3 cellular contexts compared by ENCODE assay signal in genomic region chr10:15305634-15306033, GRCh38.
TF ChIP-seq lines count a peak whose summit lies in the region.

No MANE protein-coding gene starts in this region.

TF ChIP-seq in liver, 16 proteins besides CTCF, POLR2A, EP300 and RAD21:
- peak; percentile 80 to 85 for TF ChIP-seq HNF4A (conservative IDR thresholded peaks at IDR 0.05)
- no peak for TF ChIP-seq GABPA (IDR thresholded peaks at IDR 0.05 in 1 of 2, conservative IDR thresholded peaks at IDR 0.05 in 1 of 2)
- TF ChIP-seq TAF1 (conservative IDR thresholded peaks at IDR 0.05), result no peak
- TF ChIP-seq FOXA1 (IDR thresholded peaks at IDR 0.05), result no peak
- TF ChIP-seq SP1 (IDR thresholded peaks at IDR 0.05), result peak; percentile 23
TF ChIP-seq in liver: peak in this region for 2.

TF ChIP-seq in HepG2, 621 proteins besides CTCF, POLR2A, EP300 and RAD21:
- no peak for TF ChIP-seq GATA4 (IDR thresholded peaks at IDR 0.05; ENCODE audit: borderline replicate concordance, low read depth)
- no peak for TF ChIP-seq TCF7 (IDR thresholded peaks at IDR 0.05; ENCODE audit: low read depth)
- no peak for TF ChIP-seq ZNF615 (CRISPR knock-in tag; IDR thresholded peaks at IDR 0.05; ENCODE audit: borderline replicate concordance)
- TF ChIP-seq STAT6 (CRISPR knock-in tag; IDR thresholded peaks at IDR 0.05; ENCODE audit: borderline replicate concordance), result no peak
- no peak for TF ChIP-seq CREB1 (IDR thresholded peaks at IDR 0.05)
- no peak for TF ChIP-seq CREB1 (CRISPR knock-in tag; IDR thresholded peaks at IDR 0.05)
- no peak for TF ChIP-seq NFE2L1 (CRISPR knock-in tag; IDR thresholded peaks at IDR 0.05; ENCODE audit: borderline replicate concordance)

TF ChIP-seq in H1, 55 proteins besides CTCF, POLR2A, EP300 and RAD21 (continued from another document):
- no peak for TF ChIP-seq SP4 (IDR thresholded peaks at IDR 0.05; ENCODE audit: low read length)
